7 cellular contexts compared by ENCODE assay signal in genomic region chr19:23817519-23817918, GRCh38. TPM values are rescaled to one million over a fixed set of nuclear protein-coding genes. Genes with fewer than 3 reads are reported as not detected.
DNase-seq lines count a peak whose midpoint lies in the region; ATAC-seq and TF ChIP-seq lines count a peak whose summit lies in the region.

No MANE protein-coding gene starts in this region.

- no peak overlapping the region for H3K9ac ChIP-seq in MM.1S (ENCODE audit: low read length)

- H4K20me1 ChIP-seq in MM.1S (ENCODE audit: insufficient read depth, low read length) = no peaks in the 10 kb centered on the region

- TF ChIP-seq CTCF in GM06990 (IDR thresholded peaks at IDR 0.05; ENCODE audit: insufficient read depth, low read length, poor library complexity, severe bottlenecking) = peak; percentile 61
- TF ChIP-seq CTCF in MM.1S (IDR thresholded peaks at IDR 0.05; ENCODE audit: low read length) = peak; percentile 60

- H3K9me3 ChIP-seq in MM.1S (replicated peaks; ENCODE audit: insufficient read depth, low read length) = no peaks in the 10 kb centered on the region

- no peak overlapping the region for H3K4me3 ChIP-seq in GM06990 (replicated peaks; ENCODE audit: low read depth, low read length)
- H3K4me3 ChIP-seq in MM.1S (ENCODE audit: low read length) = no peak overlapping the region

- H3K36me3 ChIP-seq in GM06990 (ENCODE audit: control insufficient read depth, insufficient read depth, low read length) = no peaks in the 10 kb centered on the region
- H3K36me3 ChIP-seq in MM.1S (replicated peaks; ENCODE audit: insufficient read depth, low read length) = no peaks in the 10 kb centered on the region

- peaks cover 4% of the 10 kb centered on the region; the same call in 1 of the 2 replicates for H3K4me1 ChIP-seq in MM.1S (ENCODE audit: low read length)

- DNase-seq in GM06990 (ENCODE audit: extremely low read depth, insufficient read length) (no peak), MM.1S (peak; percentile 73), kidney tubule cell (ENCODE audit: low spot score) (peak; percentile 57), mesenteric fat pad (ENCODE audit: low spot score) (no peak)
- peak; percentile 74 for DNase-seq in activated effector memory CD4-positive, alpha-beta T cell treated with anti-CD3 and anti-CD28 coated beads, Interleukin-2, amount 50 U/mL, for 16 hours
- no peak for DNase-seq in T-helper 2 cell treated with Interferon-gamma antibody and Interleukin-4, amounts not matched to agents 5 μg/mL and 100 μg/mL, for 36 hours (ENCODE audit: low spot score)

- peak overlapping the region; percentile 45; the same call in 1 of the 2 replicates for H3K27ac ChIP-seq in MM.1S (ENCODE audit: low read length)

- no peaks in the 10 kb centered on the region for H3K9me2 ChIP-seq in MM.1S (replicated peaks; ENCODE audit: insufficient read depth, low read length)

- no peaks in the 10 kb centered on the region for H3K79me2 ChIP-seq in MM.1S (ENCODE audit: low read length)

- no peaks in the 10 kb centered on the region for H3K27me3 Mint-ChIP-seq in T-helper 2 cell treated with Interferon-gamma antibody and Interleukin-4, amounts not matched to agents 5 μg/mL and 100 μg/mL, for 36 hours (ENCODE audit: low read depth)

- H3K27me3 ChIP-seq in GM06990 (replicated peaks; ENCODE audit: control insufficient read depth, insufficient read depth, low read length) (no peaks in the 10 kb centered on the region), MM.1S (replicated peaks; ENCODE audit: insufficient read depth, low read length) (no peaks in the 10 kb centered on the region)

- no peak overlapping the region for H3K27ac Mint-ChIP-seq in T-helper 2 cell treated with Interferon-gamma antibody and Interleukin-4, amounts not matched to agents 5 μg/mL and 100 μg/mL, for 36 hours

- H3F3A ChIP-seq in MM.1S (ENCODE audit: insufficient read depth, low read length) = no peaks in the 10 kb centered on the region

- peaks cover 39% of the 10 kb centered on the region for H3K9me3 Mint-ChIP-seq in T-helper 2 cell treated with Interferon-gamma antibody and Interleukin-4, amounts not matched to agents 5 μg/mL and 100 μg/mL, for 36 hours

- H3K36me3 Mint-ChIP-seq in T-helper 2 cell treated with Interferon-gamma antibody and Interleukin-4, amounts not matched to agents 5 μg/mL and 100 μg/mL, for 36 hours (ENCODE audit: low read depth) = peaks cover 2% of the 10 kb centered on the region

- H3K4me2 ChIP-seq in MM.1S (ENCODE audit: low read depth, low read length) = no peak overlapping the region

- no peak for ATAC-seq in HG02981 (IDR thresholded peaks at IDR 0.05; ENCODE audit: unreplicated experiment)

- no peak overlapping the region for H3K4me3 Mint-ChIP-seq in T-helper 2 cell treated with Interferon-gamma antibody and Interleukin-4, amounts not matched to agents 5 μg/mL and 100 μg/mL, for 36 hours

- no peaks in the 10 kb centered on the region for H3K4me1 Mint-ChIP-seq in T-helper 2 cell treated with Interferon-gamma antibody and Interleukin-4, amounts not matched to agents 5 μg/mL and 100 μg/mL, for 36 hours (ENCODE audit: low read depth)

- no peak overlapping the region for H2AFZ ChIP-seq in MM.1S (ENCODE audit: low read length)

RNA-seq across cellular contexts. Expression of gene ZNF681, which starts 58.8 kb away (rescaled TPM):
- total RNA-seq in mesenteric fat pad = 0.96 TPM

Comparison
In these comparisons a context has a peak if more than half of its experiments do, and no peak if none do; other contexts are left out.
1. DNase-seq: peak in MM.1S (single experiment), activated effector memory CD4-positive, alpha-beta T cell treated with anti-CD3 and anti-CD28 coated beads, Interleukin-2, amount 50 U/mL, for 16 hours (single experiment) and kidney tubule cell (single experiment); none in GM06990 (single experiment), mesenteric fat pad (single experiment) and T-helper 2 cell treated with Interferon-gamma antibody and Interleukin-4, amounts not matched to agents 5 μg/mL and 100 μg/mL, for 36 hours (single experiment).